In the genomic region with DNA sequence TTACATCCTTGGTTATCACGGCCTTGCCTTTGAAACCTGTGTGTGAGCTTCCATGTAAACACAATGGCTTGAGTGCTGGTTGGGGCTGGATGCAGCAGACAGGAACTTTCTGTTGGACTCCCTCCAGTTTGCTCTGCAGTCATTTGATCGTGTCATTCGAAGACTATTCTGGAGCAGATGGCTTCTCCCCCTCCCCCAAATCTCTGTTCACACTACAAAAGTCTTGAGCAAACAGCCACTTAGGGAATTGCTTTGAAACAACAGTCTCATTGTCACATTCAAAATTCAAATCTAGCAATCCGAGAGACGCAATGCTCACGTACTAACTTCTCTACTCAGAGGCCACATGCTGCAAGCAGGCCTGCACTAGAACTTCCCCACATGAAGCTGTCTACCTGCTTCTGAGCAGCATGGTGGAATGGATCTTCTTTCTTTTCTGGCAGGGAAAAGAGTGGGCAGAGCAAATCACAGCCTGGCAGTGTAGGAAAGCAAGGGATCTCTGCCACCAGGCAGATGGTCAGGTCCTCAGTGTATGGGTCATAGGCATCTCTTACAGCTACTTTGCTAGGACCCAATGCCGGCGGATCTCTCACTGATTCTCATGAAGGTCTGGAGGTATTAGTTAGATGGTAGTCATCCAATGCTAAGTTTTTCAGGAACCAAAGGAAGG, we compare ENCODE assay signal across 9 cellular contexts.
DNase-seq lines count a peak whose midpoint lies in the region; ATAC-seq and TF ChIP-seq lines count a peak whose summit lies in the region.
"Had no signal": no experiment of that assay in that cellular context is flagged by ENCODE, and none has a peak within 500 bp of the region (broad histone marks: within the 10 kb centered on the region; RNA-seq: fewer than 3 reads in every experiment).

No MANE protein-coding gene starts in this region.

- H3K27me3 ChIP-seq in breast epithelium (no peaks in the 10 kb centered on the region), adipocyte (replicated peaks; ENCODE audit: control insufficient read depth, insufficient read depth, low read length) (no peaks in the 10 kb centered on the region)

- DNase-seq in breast epithelium (ENCODE audit: low spot score in 2 of 2) (peak in 1 of 2 donors; percentile 39), MCF 10A (ENCODE audit: unreplicated experiment) (no peak), adipocyte (ENCODE audit: low read depth) (peak; percentile 56), hippocampal formation (lab: John Stamatoyannopoulos, UW) (peak; percentile 50 to 51), type B pancreatic cell (ENCODE audit: extremely low spot score, unreplicated experiment) (no peak), OCI-M1 (lab: John Stamatoyannopoulos, UW) (no peak)
- DNase-seq in stimulated activated naive CD4-positive, alpha-beta T cell treated with Interleukin-2 at 50 U/mL for 16 hours (lab: John Stamatoyannopoulos, UW): no peak

- BruUV-seq in MCF 10A (replicated peaks; lab: Mats Ljungman, UMichigan): no TSS peak

- peak overlapping the region; percentile 68 to 90 for H3K27ac ChIP-seq in breast epithelium

- TF ChIP-seq CTCF in breast epithelium (IDR thresholded peaks at IDR 0.05) (no peak), MCF 10A (IDR thresholded peaks at IDR 0.05; ENCODE audit: unreplicated experiment) (no peak), type B pancreatic cell (conservative IDR thresholded peaks at IDR 0.05) (no peak)

- no peak for TF ChIP-seq POLR2A in breast epithelium (IDR thresholded peaks at IDR 0.05)

- no peak overlapping the region for H3K4me3 Mint-ChIP-seq in MCF 10A (ENCODE audit: unreplicated experiment)
- H3K4me3 Mint-ChIP-seq in type B pancreatic cell: no peak overlapping the region

- CTCF ChIA-PET in MCF 10A (lab: Yijun Ruan, JAX): interaction anchor here (0.5 to 1.5 kb wide), 2 partner anchors 25 to 57 kb away, joined by 3 read pairs; no protein-coding TSS in a partner anchor

- H3K9me3 Mint-ChIP-seq in MCF 10A (ENCODE audit: unreplicated experiment) (no peaks in the 10 kb centered on the region), type B pancreatic cell (no peaks in the 10 kb centered on the region)

- ATAC-seq in GM19395 (IDR thresholded peaks at IDR 0.05; ENCODE audit: unreplicated experiment): no peak
- ATAC-seq: K562 had no signal

- H3K36me3 ChIP-seq in breast epithelium: no peaks in the 10 kb centered on the region
- H3K36me3 ChIP-seq in adipocyte (ENCODE audit: control insufficient read depth, insufficient read depth, low read length, severe bottlenecking): no peaks in the 10 kb centered on the region

- H3K4me1 Mint-ChIP-seq in MCF 10A (ENCODE audit: insufficient read depth, unreplicated experiment) (peaks cover 19% of the 10 kb centered on the region), type B pancreatic cell (ENCODE audit: unreplicated experiment) (peaks cover 48% of the 10 kb centered on the region)

- H3K27ac Mint-ChIP-seq in MCF 10A (ENCODE audit: low read depth, unreplicated experiment) (no peak overlapping the region), type B pancreatic cell (peak overlapping the region; percentile 15)

- H3K27me3 Mint-ChIP-seq in MCF 10A (ENCODE audit: insufficient read depth, unreplicated experiment) (no peaks in the 10 kb centered on the region), type B pancreatic cell (no peaks in the 10 kb centered on the region)

- peaks cover 5% of the 10 kb centered on the region for H3K36me3 Mint-ChIP-seq in MCF 10A (ENCODE audit: insufficient read depth, unreplicated experiment)
- H3K36me3 Mint-ChIP-seq in type B pancreatic cell: peaks cover 28% of the 10 kb centered on the region

- POLR2A ChIA-PET in MCF 10A (lab: Yijun Ruan, JAX): interaction anchor here (0.6 kb wide), 1 partner anchor 164 kb away, joined by 3 read pairs; no protein-coding TSS in a partner anchor

- peak overlapping the region; percentile 25 for H3K9ac ChIP-seq in adipocyte (ENCODE audit: low read length)

- H3K4me3 ChIP-seq in breast epithelium: no peak overlapping the region
- H3K4me3 ChIP-seq in adipocyte (ENCODE audit: low read length): no peak overlapping the region
- H3K4me3 ChIP-seq: K562 had no signal

- H3K9me3 ChIP-seq in breast epithelium (no peaks in the 10 kb centered on the region), adipocyte (ENCODE audit: control insufficient read depth, low read length) (no peaks in the 10 kb centered on the region)

- H3K4me1 ChIP-seq in breast epithelium (peaks cover 6 to 11% of the 10 kb centered on the region in 2 donors), adipocyte (ENCODE audit: control insufficient read depth, insufficient read depth, low read length) (peaks cover 61% of the 10 kb centered on the region)

- intact Hi-C loops in breast epithelium (cut with DNase I; ENCODE audit: low total_unique reads) (loop anchor here (10.0 kb wide), 1 partner anchor 76 kb away; no protein-coding TSS in a partner anchor), MCF 10A (cut with micrococcal nuclease) (no loop called here)

Comparison
In these comparisons a context has a peak if more than half of its experiments do, and no peak if none do; other contexts are left out.
1. DNase-seq: peak in adipocyte (single experiment) and hippocampal formation (2 of 2); none in MCF 10A (single experiment), type B pancreatic cell (single experiment), OCI-M1 (single experiment) and stimulated activated naive CD4-positive, alpha-beta T cell treated with Interleukin-2 at 50 U/mL for 16 hours (single experiment).